In genomic region chr14:44317433-44317746, GRCh38 we compare ENCODE assay signal across 12 cellular contexts.
"Had no signal": no experiment of that assay in that cellular context is flagged by ENCODE, and none has a peak within 500 bp of the region (broad histone marks: within the 10 kb centered on the region; RNA-seq: fewer than 3 reads in every experiment).

No MANE protein-coding gene starts in this region.

- H3K36me3 Mint-ChIP-seq: activated naive CD4-positive, alpha-beta T cell treated with anti-CD3 and anti-CD28 coated beads, Interleukin-2, amount 50 U/mL, for 24 hours; neural progenitor cell had no signal

- H3K79me2 ChIP-seq: parathyroid adenoma had no signal

- H3K4me3 ChIP-seq: left lung, neural progenitor cell, thoracic aorta, vagina had no signal

- H3K27me3 Mint-ChIP-seq: activated naive CD4-positive, alpha-beta T cell treated with anti-CD3 and anti-CD28 coated beads, Interleukin-2, amount 50 U/mL, for 24 hours; stimulated activated naive CD8-positive, alpha-beta T cell treated with anti-CD3 and anti-CD28 coated beads, Interleukin-15, amount 100 ng/mL, for 72 hours had no signal

- H3K9me3 ChIP-seq: thoracic aorta, vagina had no signal

- H3K27ac ChIP-seq: left lung, neural progenitor cell, parathyroid adenoma, thoracic aorta, vagina had no signal

- H3K4me1 ChIP-seq: left lung, neural progenitor cell, parathyroid adenoma, vagina had no signal

- H3K4me3 Mint-ChIP-seq: activated naive CD4-positive, alpha-beta T cell treated with anti-CD3 and anti-CD28 coated beads, Interleukin-2, amount 50 U/mL, for 24 hours; neural progenitor cell; stimulated activated naive CD8-positive, alpha-beta T cell treated with anti-CD3 and anti-CD28 coated beads, Interleukin-15, amount 100 ng/mL, for 72 hours had no signal

- H3K27ac Mint-ChIP-seq: activated naive CD4-positive, alpha-beta T cell treated with anti-CD3 and anti-CD28 coated beads, Interleukin-2, amount 50 U/mL, for 24 hours; neural progenitor cell; stimulated activated naive CD8-positive, alpha-beta T cell treated with anti-CD3 and anti-CD28 coated beads, Interleukin-15, amount 100 ng/mL, for 72 hours had no signal

- DNase-seq: activated CD4-positive, alpha-beta T cell treated with anti-CD3 and anti-CD28 coated beads, Interleukin-2, amount 50 U/mL, for 1 hour; activated CD4-positive, CD25-positive, alpha-beta regulatory T cell; activated T-cell treated with anti-CD3 and anti-CD28 coated beads for 4 hours; amniotic stem cell; retina had no signal

- H3K9ac ChIP-seq: neural progenitor cell, parathyroid adenoma had no signal

- H3K4me2 ChIP-seq: neural progenitor cell had no signal

- H3K36me3 ChIP-seq: left lung, neural progenitor cell, thoracic aorta, vagina had no signal

- H2AFZ ChIP-seq: neural progenitor cell, parathyroid adenoma had no signal

- H3K27me3 ChIP-seq: left lung, neural progenitor cell, vagina had no signal

- H3K4me1 Mint-ChIP-seq: activated naive CD4-positive, alpha-beta T cell treated with anti-CD3 and anti-CD28 coated beads, Interleukin-2, amount 50 U/mL, for 24 hours; stimulated activated naive CD8-positive, alpha-beta T cell treated with anti-CD3 and anti-CD28 coated beads, Interleukin-15, amount 100 ng/mL, for 72 hours had no signal
